ENCODE assay signal across 2 cellular contexts in the genomic region with DNA sequence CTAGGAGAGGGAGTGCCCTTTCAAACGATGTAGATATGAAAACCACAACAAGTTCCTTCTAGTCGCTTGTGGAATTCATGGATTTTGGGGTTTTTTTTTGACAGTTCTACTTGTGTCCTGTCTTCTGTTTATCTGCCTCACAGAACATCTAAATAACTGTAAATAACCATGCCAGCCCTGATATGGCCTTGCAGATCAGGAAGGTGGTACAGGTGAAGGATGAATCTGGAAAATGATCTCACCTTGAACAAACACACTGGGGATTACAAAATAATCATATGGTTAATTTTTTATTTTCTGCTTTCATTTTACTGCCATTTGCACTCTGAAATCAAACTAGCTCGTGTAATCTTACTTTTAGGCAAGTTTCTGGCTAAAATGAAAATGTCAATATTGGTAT.
TF ChIP-seq lines count a peak whose summit lies in the region.

No MANE protein-coding gene starts in this region.

TF ChIP-seq in liver, 16 proteins besides CTCF, POLR2A, EP300 and RAD21:
- TF ChIP-seq MAX (IDR thresholded peaks at IDR 0.05): no peak
- TF ChIP-seq RXRA (IDR thresholded peaks at IDR 0.05): peak in 1 of 2 donors; percentile 23
- TF ChIP-seq TAF1 (conservative IDR thresholded peaks at IDR 0.05): no peak
- peak; percentile 49 for TF ChIP-seq YY1 (IDR thresholded peaks at IDR 0.05)
- TF ChIP-seq, protein P1, sequence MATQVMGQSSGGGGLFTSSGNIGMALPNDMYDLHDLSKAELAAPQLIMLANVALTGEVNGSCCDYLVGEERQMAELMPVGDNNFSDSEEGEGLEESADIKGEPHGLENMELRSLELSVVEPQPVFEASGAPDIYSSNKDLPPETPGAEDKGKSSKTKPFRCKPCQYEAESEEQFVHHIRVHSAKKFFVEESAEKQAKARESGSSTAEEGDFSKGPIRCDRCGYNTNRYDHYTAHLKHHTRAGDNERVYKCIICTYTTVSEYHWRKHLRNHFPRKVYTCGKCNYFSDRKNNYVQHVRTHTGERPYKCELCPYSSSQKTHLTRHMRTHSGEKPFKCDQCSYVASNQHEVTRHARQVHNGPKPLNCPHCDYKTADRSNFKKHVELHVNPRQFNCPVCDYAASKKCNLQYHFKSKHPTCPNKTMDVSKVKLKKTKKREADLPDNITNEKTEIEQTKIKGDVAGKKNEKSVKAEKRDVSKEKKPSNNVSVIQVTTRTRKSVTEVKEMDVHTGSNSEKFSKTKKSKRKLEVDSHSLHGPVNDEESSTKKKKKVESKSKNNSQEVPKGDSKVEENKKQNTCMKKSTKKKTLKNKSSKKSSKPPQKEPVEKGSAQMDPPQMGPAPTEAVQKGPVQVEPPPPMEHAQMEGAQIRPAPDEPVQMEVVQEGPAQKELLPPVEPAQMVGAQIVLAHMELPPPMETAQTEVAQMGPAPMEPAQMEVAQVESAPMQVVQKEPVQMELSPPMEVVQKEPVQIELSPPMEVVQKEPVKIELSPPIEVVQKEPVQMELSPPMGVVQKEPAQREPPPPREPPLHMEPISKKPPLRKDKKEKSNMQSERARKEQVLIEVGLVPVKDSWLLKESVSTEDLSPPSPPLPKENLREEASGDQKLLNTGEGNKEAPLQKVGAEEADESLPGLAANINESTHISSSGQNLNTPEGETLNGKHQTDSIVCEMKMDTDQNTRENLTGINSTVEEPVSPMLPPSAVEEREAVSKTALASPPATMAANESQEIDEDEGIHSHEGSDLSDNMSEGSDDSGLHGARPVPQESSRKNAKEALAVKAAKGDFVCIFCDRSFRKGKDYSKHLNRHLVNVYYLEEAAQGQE (IDR thresholded peaks at IDR 0.05): no peak
- TF ChIP-seq GABPA (IDR thresholded peaks at IDR 0.05 in 1 of 2, conservative IDR thresholded peaks at IDR 0.05 in 1 of 2): no peak
- no peak for TF ChIP-seq EGR1 (IDR thresholded peaks at IDR 0.05; ENCODE audit: low read depth in 2 of 2)
- no peak for TF ChIP-seq SP1 (IDR thresholded peaks at IDR 0.05)
- TF ChIP-seq JUND (IDR thresholded peaks at IDR 0.05): peak; percentile 69 to 84
- peak in 1 of 2 donors; percentile 33 for TF ChIP-seq HNF4A (conservative IDR thresholded peaks at IDR 0.05)

TF ChIP-seq in HepG2, 621 proteins besides CTCF, POLR2A, EP300 and RAD21:
- TF ChIP-seq STAT5B (CRISPR knock-in tag; IDR thresholded peaks at IDR 0.05) (no peak), ZNF501 (CRISPR knock-in tag; IDR thresholded peaks at IDR 0.05) (no peak), ZNF383 (CRISPR knock-in tag; IDR thresholded peaks at IDR 0.05; ENCODE audit: borderline replicate concordance) (no peak), ZNF737 (CRISPR knock-in tag; IDR thresholded peaks at IDR 0.05; ENCODE audit: borderline replicate concordance) (no peak), MAX (IDR thresholded peaks at IDR 0.05) (no peak), ZSCAN9 (CRISPR knock-in tag; IDR thresholded peaks at IDR 0.05; ENCODE audit: borderline replicate concordance) (no peak), ZBTB49 (CRISPR knock-in tag; IDR thresholded peaks at IDR 0.05; ENCODE audit: borderline replicate concordance) (no peak), ZBTB40 (IDR thresholded peaks at IDR 0.05) (no peak), ZBTB40 (CRISPR knock-in tag; IDR thresholded peaks at IDR 0.05) (no peak), YEATS2 (CRISPR knock-in tag; IDR thresholded peaks at IDR 0.05; ENCODE audit: borderline replicate concordance) (no peak), ERF (CRISPR knock-in tag; IDR thresholded peaks at IDR 0.05) (no peak), HOXD1 (CRISPR knock-in tag; IDR thresholded peaks at IDR 0.05) (no peak), ZNF484 (CRISPR knock-in tag; IDR thresholded peaks at IDR 0.05; ENCODE audit: borderline replicate concordance, low read depth) (no peak)
- TF ChIP-seq, protein P2, sequence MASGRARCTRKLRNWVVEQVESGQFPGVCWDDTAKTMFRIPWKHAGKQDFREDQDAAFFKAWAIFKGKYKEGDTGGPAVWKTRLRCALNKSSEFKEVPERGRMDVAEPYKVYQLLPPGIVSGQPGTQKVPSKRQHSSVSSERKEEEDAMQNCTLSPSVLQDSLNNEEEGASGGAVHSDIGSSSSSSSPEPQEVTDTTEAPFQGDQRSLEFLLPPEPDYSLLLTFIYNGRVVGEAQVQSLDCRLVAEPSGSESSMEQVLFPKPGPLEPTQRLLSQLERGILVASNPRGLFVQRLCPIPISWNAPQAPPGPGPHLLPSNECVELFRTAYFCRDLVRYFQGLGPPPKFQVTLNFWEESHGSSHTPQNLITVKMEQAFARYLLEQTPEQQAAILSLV (CRISPR knock-in tag; IDR thresholded peaks at IDR 0.05; ENCODE audit: borderline replicate concordance): no peak
- TF ChIP-seq, protein P3, sequence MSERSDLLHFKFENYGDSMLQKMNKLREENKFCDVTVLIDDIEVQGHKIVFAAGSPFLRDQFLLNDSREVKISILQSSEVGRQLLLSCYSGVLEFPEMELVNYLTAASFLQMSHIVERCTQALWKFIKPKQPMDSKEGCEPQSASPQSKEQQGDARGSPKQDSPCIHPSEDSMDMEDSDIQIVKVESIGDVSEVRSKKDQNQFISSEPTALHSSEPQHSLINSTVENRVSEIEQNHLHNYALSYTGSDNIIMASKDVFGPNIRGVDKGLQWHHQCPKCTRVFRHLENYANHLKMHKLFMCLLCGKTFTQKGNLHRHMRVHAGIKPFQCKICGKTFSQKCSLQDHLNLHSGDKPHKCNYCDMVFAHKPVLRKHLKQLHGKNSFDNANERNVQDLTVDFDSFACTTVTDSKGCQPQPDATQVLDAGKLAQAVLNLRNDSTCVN (CRISPR knock-in tag; IDR thresholded peaks at IDR 0.05; ENCODE audit: borderline replicate concordance): no peak
- TF ChIP-seq, protein P4, sequence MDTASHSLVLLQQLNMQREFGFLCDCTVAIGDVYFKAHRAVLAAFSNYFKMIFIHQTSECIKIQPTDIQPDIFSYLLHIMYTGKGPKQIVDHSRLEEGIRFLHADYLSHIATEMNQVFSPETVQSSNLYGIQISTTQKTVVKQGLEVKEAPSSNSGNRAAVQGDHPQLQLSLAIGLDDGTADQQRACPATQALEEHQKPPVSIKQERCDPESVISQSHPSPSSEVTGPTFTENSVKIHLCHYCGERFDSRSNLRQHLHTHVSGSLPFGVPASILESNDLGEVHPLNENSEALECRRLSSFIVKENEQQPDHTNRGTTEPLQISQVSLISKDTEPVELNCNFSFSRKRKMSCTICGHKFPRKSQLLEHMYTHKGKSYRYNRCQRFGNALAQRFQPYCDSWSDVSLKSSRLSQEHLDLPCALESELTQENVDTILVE (CRISPR knock-in tag; IDR thresholded peaks at IDR 0.05): no peak
